In genomic region chr4:15729910-15730533, GRCh38 we compare ENCODE assay signal across 1 cellular context.
TF ChIP-seq lines count a peak whose summit lies in the region.

No MANE protein-coding gene starts in this region.

TF ChIP-seq in GM12878, 131 proteins besides CTCF, POLR2A, EP300 and RAD21:
- TF ChIP-seq ZZZ3 (IDR thresholded peaks at IDR 0.05; ENCODE audit: control insufficient read depth, insufficient read length, low read depth), result no peak
- TF ChIP-seq PAX8 (IDR thresholded peaks at IDR 0.05), result no peak
- 0 out of 2 replicates have a peak, but pooled peaks have one; percentile 16 for TF ChIP-seq YY1 (IDR thresholded peaks at IDR 0.05; ENCODE audit: low read depth, low read length)
- no peak for TF ChIP-seq TCF3 (IDR thresholded peaks at IDR 0.05; ENCODE audit: borderline replicate concordance, insufficient read depth, low read depth, low read length)
- peak; percentile 88 for TF ChIP-seq SMC3 (IDR thresholded peaks at IDR 0.05; ENCODE audit: borderline replicate concordance, low read length)
- TF ChIP-seq DPF2 (IDR thresholded peaks at IDR 0.05), result no peak
